ENCODE assay signal across 18 cellular contexts in genomic region chr10:119533473-119533872, GRCh38.
"Had no signal": no experiment of that assay in that cellular context is flagged by ENCODE, and none has a peak within 500 bp of the region (broad histone marks: within the 10 kb centered on the region; RNA-seq: fewer than 3 reads in every experiment).

No MANE protein-coding gene starts in this region.

- H3K36me3 Mint-ChIP-seq: memory B cell had no signal

- H3K27me3 ChIP-seq: body of pancreas, colonic mucosa, foreskin keratinocyte, stomach had no signal

- H3K4me1 ChIP-seq: body of pancreas had no signal

- H3K36me3 ChIP-seq: colonic mucosa, stomach, thoracic aorta had no signal

- H3K9me3 ChIP-seq: body of pancreas, colonic mucosa, stomach, thoracic aorta had no signal

- H3K27ac Mint-ChIP-seq: memory B cell, nephron progenitor cell, progenitor cell of endocrine pancreas had no signal

- H3K27ac ChIP-seq: body of pancreas, colonic mucosa, foreskin keratinocyte, SK-N-MC, thoracic aorta had no signal

- H3K9me3 Mint-ChIP-seq: memory B cell, nephron progenitor cell had no signal

- H3K4me3 ChIP-seq: body of pancreas, colonic mucosa, SK-N-MC, stomach, thoracic aorta had no signal

- H3K27me3 Mint-ChIP-seq: memory B cell had no signal

- H3K4me3 Mint-ChIP-seq: memory B cell, nephron progenitor cell had no signal

- ATAC-seq: body of pancreas, foreskin keratinocyte, left ventricle myocardium superior, right cardiac atrium had no signal

- DNase-seq: activated gamma-delta T cell treated with Interleukin-2 at 50 U/mL for 16 hours; amygdala; caudate nucleus; colonic mucosa; foreskin keratinocyte; left ventricle myocardium superior; nephron progenitor cell; right cardiac atrium; small intestine; stimulated activated CD4-positive, alpha-beta T cell treated with anti-CD3 and anti-CD28 coated beads, Interleukin-4, amount 100 ng/mL, for 4 hours; stimulated activated CD8-positive, alpha-beta memory T cell treated with anti-CD3 and anti-CD28 coated beads, Interleukin-4, amount 100 ng/mL, for 48 hours; stomach; T-helper 9 cell had no signal
